Comparison of ENCODE assay signal across 22 cellular contexts in genomic region chr4:1515763-1516162, GRCh38.
DNase-seq lines count a peak whose midpoint lies in the region; ATAC-seq and TF ChIP-seq lines count a peak whose summit lies in the region.
"Had no signal": no experiment of that assay in that cellular context is flagged by ENCODE, and none has a peak within 500 bp of the region (broad histone marks: within the 10 kb centered on the region; RNA-seq: fewer than 3 reads in every experiment).

No MANE protein-coding gene starts in this region.

- intact Hi-C loops in lower lobe of right lung (cut with DNase I) (no loop called here), spleen (cut with DNase I; ENCODE audit: low total_unique reads) (no loop called here), right lobe of liver (cut with DNase I) (loop anchor here in 1 of 2 donors (10.0 kb wide), 1 partner anchor 161 kb away; no protein-coding TSS in a partner anchor)

- no peaks in the 10 kb centered on the region for H3K4me1 ChIP-seq in BE2C
- H3K4me1 ChIP-seq in lower lobe of right lung = no peaks in the 10 kb centered on the region
- peaks cover 0 to 11% (median 4%) of the 10 kb centered on the region in 6 donors for H3K4me1 ChIP-seq in spleen
- no peaks in the 10 kb centered on the region for H3K4me1 ChIP-seq in right lobe of liver
- H3K4me1 ChIP-seq: A549, BLaER1 had no signal

- H3K4me3 ChIP-seq in BE2C (ENCODE audit: low read depth, low read length) = no peak overlapping the region
- no peak overlapping the region for H3K4me3 ChIP-seq in lower lobe of right lung
- no peak overlapping the region for H3K4me3 ChIP-seq in spleen
- H3K4me3 ChIP-seq in right lobe of liver = no peak overlapping the region
- H3K4me3 ChIP-seq: A549, BLaER1, GM12878, GM23248 had no signal

- H3K27ac ChIP-seq in lower lobe of right lung (no peak overlapping the region), spleen (no peak overlapping the region), right lobe of liver (no peak overlapping the region)
- H3K27ac ChIP-seq: 22Rv1, A549, BLaER1, GM23248, HL-60 had no signal

- no peak for TF ChIP-seq CTCF in BE2C (IDR thresholded peaks at IDR 0.05; ENCODE audit: low read depth, low read length)
- TF ChIP-seq CTCF in lower lobe of right lung (IDR thresholded peaks at IDR 0.05) = no peak
- no peak for TF ChIP-seq CTCF in spleen (IDR thresholded peaks at IDR 0.05 in 8 of 11, conservative IDR thresholded peaks at IDR 0.05 in 3 of 11)
- TF ChIP-seq CTCF in right lobe of liver (IDR thresholded peaks at IDR 0.05) = no peak

- no peaks in the 10 kb centered on the region for H3K36me3 Mint-ChIP-seq in activated naive CD4-positive, alpha-beta T cell treated with anti-CD3 and anti-CD28 coated beads, Interleukin-2, amount 50 U/mL, for 72 hours
- H3K36me3 Mint-ChIP-seq: CD14-positive monocyte; CD4-positive, alpha-beta memory T cell had no signal

- H3K9me3 ChIP-seq in BE2C = no peaks in the 10 kb centered on the region
- H3K9me3 ChIP-seq in lower lobe of right lung = no peaks in the 10 kb centered on the region
- peaks cover 0 to 5% (median 0%) of the 10 kb centered on the region in 8 donors for H3K9me3 ChIP-seq in spleen
- no peaks in the 10 kb centered on the region for H3K9me3 ChIP-seq in right lobe of liver
- H3K9me3 ChIP-seq: A549 had no signal

- no peaks in the 10 kb centered on the region for H3K9me3 Mint-ChIP-seq in activated naive CD4-positive, alpha-beta T cell treated with anti-CD3 and anti-CD28 coated beads, Interleukin-2, amount 50 U/mL, for 72 hours
- H3K9me3 Mint-ChIP-seq: CD4-positive, alpha-beta memory T cell had no signal

- H3K27me3 ChIP-seq in BE2C = peaks cover 46% of the 10 kb centered on the region
- peaks cover 53% of the 10 kb centered on the region for H3K27me3 ChIP-seq in lower lobe of right lung (ENCODE audit: low read depth)
- peaks cover 0 to 84% (median 45%) of the 10 kb centered on the region in 7 donors for H3K27me3 ChIP-seq in spleen (replicated peaks in 1 of 7)
- peaks cover 0 to 3% of the 10 kb centered on the region in 2 donors for H3K27me3 ChIP-seq in right lobe of liver
- H3K27me3 ChIP-seq: BLaER1 had no signal

- DNase-seq in activated naive CD4-positive, alpha-beta T cell treated with anti-CD3 and anti-CD28 coated beads, Interleukin-2, amount 50 U/mL, for 16 hours = peak; percentile 2
- no peak for DNase-seq in activated naive CD4-positive, alpha-beta T cell treated with anti-CD3 and anti-CD28 coated beads, Interleukin-2, amount 50 U/mL, for 72 hours (ENCODE audit: low spot score in 2 of 2)
- DNase-seq in BE2C = peak; percentile 5
- peak; percentile 16 for DNase-seq in lower lobe of right lung
- peak; percentile 41 for DNase-seq in spleen
- DNase-seq in DMS79 treated with DMSO at 0.1 percent for 48 hours (lab: John Stamatoyannopoulos, UW) = no peak
- no peak for DNase-seq in right lobe of liver
- no peak for DNase-seq in NCI-H2107 treated with DMSO at 0.1 percent for 48 hours (lab: John Stamatoyannopoulos, UW; ENCODE audit: unreplicated experiment)
- DNase-seq: AML-193; Calu3; CD4-positive, alpha-beta memory T cell; DND-41; EL; GM23248; HCEC 1CT; IMR-90 had no signal

- TF ChIP-seq POLR2A in spleen (IDR thresholded peaks at IDR 0.05) (no peak), right lobe of liver (IDR thresholded peaks at IDR 0.05) (no peak)

- H3K36me3 ChIP-seq in BE2C (no peaks in the 10 kb centered on the region), lower lobe of right lung (no peaks in the 10 kb centered on the region), spleen (no peaks in the 10 kb centered on the region), right lobe of liver (no peaks in the 10 kb centered on the region)
- H3K36me3 ChIP-seq: BLaER1 had no signal

- WGBS in spleen, 5 donors = 79 to 86% (median 82%) methylated on average over 5 of the region's 5 CpGs
- WGBS in right lobe of liver (ENCODE audit: insufficient coverage, low coverage, low lambda C conversion rate, missing lambda C conversion rate) = no CpG with 5 or more reads among the region's 5 CpGs

- H3K27ac Mint-ChIP-seq in activated naive CD4-positive, alpha-beta T cell treated with anti-CD3 and anti-CD28 coated beads, Interleukin-2, amount 50 U/mL, for 72 hours = no peak overlapping the region
- H3K27ac Mint-ChIP-seq: CD14-positive monocyte had no signal

- ATAC-seq in activated naive CD4-positive, alpha-beta T cell treated with anti-CD3 and anti-CD28 coated beads, Interleukin-2, amount 50 U/mL, for 72 hours = no peak
- ATAC-seq in lower lobe of right lung (no peak), right lobe of liver (no peak)
- ATAC-seq: A549, GM12878 had no signal

Comparison
In these comparisons a context has a peak if more than half of its experiments do, and no peak if none do; other contexts are left out.
1. DNase-seq: peak in activated naive CD4-positive, alpha-beta T cell treated with anti-CD3 and anti-CD28 coated beads, Interleukin-2, amount 50 U/mL, for 16 hours (single experiment), BE2C (single experiment), lower lobe of right lung (single experiment) and spleen (single experiment); none in activated naive CD4-positive, alpha-beta T cell treated with anti-CD3 and anti-CD28 coated beads, Interleukin-2, amount 50 U/mL, for 72 hours (0 of 2), DMS79 treated with DMSO at 0.1 percent for 48 hours (single experiment), right lobe of liver (0 of 3) and NCI-H2107 treated with DMSO at 0.1 percent for 48 hours (single experiment).